ENCODE assay signal across 8 cellular contexts in genomic region chr22:35399678-35400334, GRCh38. TPM values are rescaled to one million over a fixed set of nuclear protein-coding genes. Genes with fewer than 3 reads are reported as not detected.
A peak's percentile ranks its signal among the peaks of the same experiment; 100 is the strongest.
DNase-seq lines count a peak whose midpoint lies in the region; ATAC-seq lines count a peak whose summit lies in the region.

TSS of gene MCM5 (plus strand) at chr22:35400140. CDS start at chr22:35400439, 299 bp downstream.

- peak within 1 kb of the TSS; percentile 87 for H3K4me2 ChIP-seq in Karpas-422 (ENCODE audit: low read depth, low read length, poor library complexity, severe bottlenecking)

- H3K9me3 ChIP-seq in Karpas-422 (ENCODE audit: low read length) = no peaks in the 10 kb centered on the region

- peak within 1 kb of the TSS; percentile 74; the same call in 1 of the 2 replicates for H2AFZ ChIP-seq in Karpas-422 (ENCODE audit: low read length)

- H3K9me2 ChIP-seq in Karpas-422 (replicated peaks; ENCODE audit: insufficient read depth, low read length) = no peaks in the 10 kb centered on the region

- no peaks in the 10 kb centered on the region for H3K9me3 Mint-ChIP-seq in activated T-helper 1 cell treated with anti-CD3 and anti-CD28 coated beads, Interleukin-12 subunit alpha, Interleukin-12 subunit beta, Interleukin-2, Interleukin-4 antibody, amounts not matched to agents 30 ng/mL and 10 ng/mL and 1 ng/mL, durations not matched to agents 14 hours and 24 hours and 36 hours
- no peaks in the 10 kb centered on the region for H3K9me3 Mint-ChIP-seq in naive B cell
- no peaks in the 10 kb centered on the region for H3K9me3 Mint-ChIP-seq in stimulated activated memory B cell treated with anti-CD40 and anti-IgM and Interleukin-4, amounts not matched to agents 10 μg/mL and 1 μg/mL and 100 μg/mL, for 72 hours

- H3K27me3 ChIP-seq in Karpas-422 (ENCODE audit: low read length) = no peaks in the 10 kb centered on the region

- ATAC-seq in GM21786 (IDR thresholded peaks at IDR 0.05; ENCODE audit: unreplicated experiment) = peak; percentile 94
- ATAC-seq in naive B cell (ENCODE audit: low read depth in 2 of 2) = peak; percentile 95 to 97
- peak; percentile 99 for ATAC-seq in stimulated activated memory B cell treated with anti-CD40 and anti-IgM and Interleukin-4, amounts not matched to agents 10 μg/mL and 1 μg/mL and 100 μg/mL, for 72 hours

- intact Hi-C loops in activated T-helper 1 cell treated with anti-CD3 and anti-CD28 coated beads, Interleukin-12 subunit alpha, Interleukin-12 subunit beta, Interleukin-2, Interleukin-4 antibody, amounts not matched to agents 30 ng/mL and 10 ng/mL and 1 ng/mL, durations not matched to agents 14 hours and 24 hours and 36 hours (cut with micrococcal nuclease) = loop anchor here (1.0 to 2.0 kb wide), 3 partner anchors 19 to 99 kb away; partner anchors contain the start of gene HMOX1

- DNase-seq in DMS79 (lab: John Stamatoyannopoulos, UW) (peak; percentile 86), Karpas-422 (peak; percentile 100), RPMI7951 (ENCODE audit: low read depth) (peak; percentile 96), fibroblast of gingiva (ENCODE audit: low read depth) (peak; percentile 96), naive B cell (peak; percentile 97)
- peak; percentile 97 for DNase-seq in activated T-helper 1 cell treated with anti-CD3 and anti-CD28 coated beads, Interleukin-12 subunit alpha, Interleukin-12 subunit beta, Interleukin-2, Interleukin-4 antibody, amounts not matched to agents 30 ng/mL and 10 ng/mL and 1 ng/mL, durations not matched to agents 14 hours and 24 hours and 36 hours (ENCODE audit: low spot score)

- H3K9ac ChIP-seq in Karpas-422 (ENCODE audit: low read length) = peak within 1 kb of the TSS; percentile 92

- peak within 1 kb of the TSS; percentile 83 for H3K27ac ChIP-seq in Karpas-422 (ENCODE audit: low read length)

- H3K36me3 Mint-ChIP-seq in activated T-helper 1 cell treated with anti-CD3 and anti-CD28 coated beads, Interleukin-12 subunit alpha, Interleukin-12 subunit beta, Interleukin-2, Interleukin-4 antibody, amounts not matched to agents 30 ng/mL and 10 ng/mL and 1 ng/mL, durations not matched to agents 14 hours and 24 hours and 36 hours (ENCODE audit: low read depth) = peaks cover 27% of the 10 kb centered on the region
- H3K36me3 Mint-ChIP-seq in naive B cell = peaks cover 0 to 7% of the 10 kb centered on the region in 2 donors
- H3K36me3 Mint-ChIP-seq in stimulated activated memory B cell treated with anti-CD40 and anti-IgM and Interleukin-4, amounts not matched to agents 10 μg/mL and 1 μg/mL and 100 μg/mL, for 72 hours = peaks cover 39% of the 10 kb centered on the region

- H3K27ac Mint-ChIP-seq in activated T-helper 1 cell treated with anti-CD3 and anti-CD28 coated beads, Interleukin-12 subunit alpha, Interleukin-12 subunit beta, Interleukin-2, Interleukin-4 antibody, amounts not matched to agents 30 ng/mL and 10 ng/mL and 1 ng/mL, durations not matched to agents 14 hours and 24 hours and 36 hours = peak within 1 kb of the TSS; percentile 96
- H3K27ac Mint-ChIP-seq in naive B cell = peak within 1 kb of the TSS; percentile 97 to 99 (median 98)
- peak within 1 kb of the TSS; percentile 97 for H3K27ac Mint-ChIP-seq in stimulated activated memory B cell treated with anti-CD40 and anti-IgM and Interleukin-4, amounts not matched to agents 10 μg/mL and 1 μg/mL and 100 μg/mL, for 72 hours

- H3K79me2 ChIP-seq in Karpas-422 (ENCODE audit: low read length) = peaks cover 34% of the 10 kb centered on the region

- peak within 1 kb of the TSS; percentile 96 for H3K4me3 ChIP-seq in Karpas-422 (ENCODE audit: low read length)

- peaks cover 35% of the 10 kb centered on the region for H3K4me1 ChIP-seq in Karpas-422 (ENCODE audit: low read length)

- peak within 1 kb of the TSS; percentile 97 for H3K4me3 Mint-ChIP-seq in activated T-helper 1 cell treated with anti-CD3 and anti-CD28 coated beads, Interleukin-12 subunit alpha, Interleukin-12 subunit beta, Interleukin-2, Interleukin-4 antibody, amounts not matched to agents 30 ng/mL and 10 ng/mL and 1 ng/mL, durations not matched to agents 14 hours and 24 hours and 36 hours
- peak within 1 kb of the TSS; percentile 96 to 100 (median 100) for H3K4me3 Mint-ChIP-seq in naive B cell
- H3K4me3 Mint-ChIP-seq in stimulated activated memory B cell treated with anti-CD40 and anti-IgM and Interleukin-4, amounts not matched to agents 10 μg/mL and 1 μg/mL and 100 μg/mL, for 72 hours = peak within 1 kb of the TSS; percentile 99

- H3K27me3 Mint-ChIP-seq in activated T-helper 1 cell treated with anti-CD3 and anti-CD28 coated beads, Interleukin-12 subunit alpha, Interleukin-12 subunit beta, Interleukin-2, Interleukin-4 antibody, amounts not matched to agents 30 ng/mL and 10 ng/mL and 1 ng/mL, durations not matched to agents 14 hours and 24 hours and 36 hours (ENCODE audit: insufficient read depth) = no peaks in the 10 kb centered on the region
- no peaks in the 10 kb centered on the region for H3K27me3 Mint-ChIP-seq in naive B cell
- no peaks in the 10 kb centered on the region for H3K27me3 Mint-ChIP-seq in stimulated activated memory B cell treated with anti-CD40 and anti-IgM and Interleukin-4, amounts not matched to agents 10 μg/mL and 1 μg/mL and 100 μg/mL, for 72 hours

- H3K36me3 ChIP-seq in Karpas-422 (ENCODE audit: insufficient read depth, low read length) = peaks cover 24% of the 10 kb centered on the region; the same call in 1 of the 2 replicates

- peaks cover 35% of the 10 kb centered on the region for H3K4me1 Mint-ChIP-seq in activated T-helper 1 cell treated with anti-CD3 and anti-CD28 coated beads, Interleukin-12 subunit alpha, Interleukin-12 subunit beta, Interleukin-2, Interleukin-4 antibody, amounts not matched to agents 30 ng/mL and 10 ng/mL and 1 ng/mL, durations not matched to agents 14 hours and 24 hours and 36 hours (ENCODE audit: low read depth)
- H3K4me1 Mint-ChIP-seq in naive B cell = peaks cover 25 to 62% (median 40%) of the 10 kb centered on the region in 3 donors
- peaks cover 43% of the 10 kb centered on the region for H3K4me1 Mint-ChIP-seq in stimulated activated memory B cell treated with anti-CD40 and anti-IgM and Interleukin-4, amounts not matched to agents 10 μg/mL and 1 μg/mL and 100 μg/mL, for 72 hours

- H4K20me1 ChIP-seq in Karpas-422 (ENCODE audit: insufficient read depth, low read depth, low read length) = no peaks in the 10 kb centered on the region

RNA-seq across cellular contexts. Expression of gene MCM5, which starts in this region (rescaled TPM):
- total RNA-seq in Karpas-422 (2014; rRNA removed; shearing (Covaris generic); ENCODE audit: low replicate concordance) = 83.7 and 97.4 TPM in 2 replicates
- 71.1 and 79.7 TPM in 2 replicates for total RNA-seq in RPMI7951 (2014; rRNA removed; shearing (Covaris generic))
- 297 and 307 TPM in 2 replicates for total RNA-seq in activated T-helper 1 cell treated with anti-CD3 and anti-CD28 coated beads, Interleukin-12 subunit alpha, Interleukin-12 subunit beta, Interleukin-2, Interleukin-4 antibody, amounts not matched to agents 30 ng/mL and 10 ng/mL and 1 ng/mL, durations not matched to agents 14 hours and 24 hours and 36 hours
- 10 to 100 TPM; 56.1 to 76.6 (median 64.0) TPM for polyA plus RNA-seq in naive B cell (ENCODE audit: low read depth in 6 of 6)

Comparison
In these comparisons a context has a peak if more than half of its experiments do, and no peak if none do; other contexts are left out.
1. Peak in every context shown above with its lines: DNase-seq, ATAC-seq, H3K4me3 ChIP-seq and H3K27ac ChIP-seq.